Comparison of ENCODE assay signal across 8 cellular contexts in the genomic region with DNA sequence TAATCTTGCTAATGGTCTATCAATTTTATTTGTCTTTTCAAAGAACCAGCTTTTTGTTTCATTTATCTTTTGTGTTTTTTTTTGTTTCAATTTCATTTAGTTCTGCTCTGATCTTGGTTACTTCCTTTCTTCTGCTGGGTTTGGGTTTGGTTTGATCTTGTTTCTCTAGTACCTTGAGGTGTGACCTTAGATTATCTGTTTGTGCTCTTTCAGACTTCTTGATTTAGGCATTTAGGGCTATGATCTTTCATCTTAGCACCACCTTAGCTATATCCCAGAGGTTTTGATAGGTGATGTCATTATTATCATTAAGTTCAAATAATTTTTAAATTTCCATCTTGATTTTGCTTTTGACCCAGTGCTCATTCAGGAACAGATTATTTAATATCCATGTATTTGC. TPM values are rescaled to one million over a fixed set of nuclear protein-coding genes. Genes with fewer than 3 reads are reported as not detected.
A peak's percentile ranks its signal among the peaks of the same experiment; 100 is the strongest.
DNase-seq lines count a peak whose midpoint lies in the region; ATAC-seq, FAIRE-seq and TF ChIP-seq lines count a peak whose summit lies in the region.
"Not testable (repeated sequence)": the region's sequence is repeated elsewhere in the genome, so short reads cannot be mapped to it uniquely, and the experiment has no call there.

No MANE protein-coding gene starts in this region.

- in situ Hi-C loops in HepG2 (cut with HindIII; ENCODE audit: extremely low pct_ligation_motif_present, low pct_unique_long_range_greater_than_20kb), result not testable (repeated sequence)

- H3K4me1 ChIP-seq in CD8-positive, alpha-beta T cell (ENCODE audit: insufficient read depth, low read length), result peaks cover 13% of the 10 kb centered on the region
- peaks cover 29% of the 10 kb centered on the region for H3K4me1 ChIP-seq in HepG2 (ENCODE audit: insufficient read depth, low read length)

- H3K27ac Mint-ChIP-seq in CD8-positive, alpha-beta T cell, result peak overlapping the region; percentile 15
- peak overlapping the region; percentile 42 for H3K27ac Mint-ChIP-seq in T-helper 2 cell treated with Interferon-gamma antibody and Interleukin-4, amounts not matched to agents 5 μg/mL and 100 μg/mL, for 36 hours
- H3K27ac Mint-ChIP-seq in activated CD4-positive, alpha-beta T cell treated with anti-CD3 and anti-CD28 coated beads, Interleukin-2, amount 10 ng/mL, durations not matched to agents 7 days and 5 days, result peak overlapping the region; percentile 82
- peak overlapping the region; percentile 54 for H3K27ac Mint-ChIP-seq in activated CD8-positive, alpha-beta memory T cell treated with anti-CD3 and anti-CD28 coated beads, Interleukin-2, amount 10 ng/mL, durations not matched to agents 7 days and 5 days
- peak overlapping the region; percentile 75 for H3K27ac Mint-ChIP-seq in activated naive CD4-positive, alpha-beta T cell treated with anti-CD3 and anti-CD28 coated beads, Interleukin-2, amount 10 ng/mL, durations not matched to agents 7 days and 5 days
- H3K27ac Mint-ChIP-seq in activated naive CD8-positive, alpha-beta T cell treated with anti-CD3 and anti-CD28 coated beads for 36 hours, result peak overlapping the region; percentile 83
- peak overlapping the region; percentile 60 for H3K27ac Mint-ChIP-seq in stimulated activated naive CD8-positive, alpha-beta T cell treated with anti-CD3 and anti-CD28 coated beads, Interleukin-15, Interleukin-2, amounts not matched to agents 100 ng/mL and 50 ng/mL, for 24 hours

- not testable (repeated sequence) for H3K9me3 ChIP-seq in CD8-positive, alpha-beta T cell (ENCODE audit: low read length)
- peaks cover 39% of the 10 kb centered on the region for H3K9me3 ChIP-seq in HepG2 (ENCODE audit: low read length)

- TF ChIP-seq POLR2A in HepG2 (IDR thresholded peaks at IDR 0.05; ENCODE audit: insufficient read depth in 1 of 2, low read depth in 2 of 2, low read length in 2 of 2), result not testable (repeated sequence)

- peaks cover 26% of the 10 kb centered on the region for H3K4me1 Mint-ChIP-seq in CD8-positive, alpha-beta T cell (ENCODE audit: low read depth)
- H3K4me1 Mint-ChIP-seq in T-helper 2 cell treated with Interferon-gamma antibody and Interleukin-4, amounts not matched to agents 5 μg/mL and 100 μg/mL, for 36 hours (ENCODE audit: low read depth), result peaks cover 18% of the 10 kb centered on the region
- H3K4me1 Mint-ChIP-seq in activated CD4-positive, alpha-beta T cell treated with anti-CD3 and anti-CD28 coated beads, Interleukin-2, amount 10 ng/mL, durations not matched to agents 7 days and 5 days, result peaks cover 42% of the 10 kb centered on the region
- H3K4me1 Mint-ChIP-seq in activated CD8-positive, alpha-beta memory T cell treated with anti-CD3 and anti-CD28 coated beads, Interleukin-2, amount 10 ng/mL, durations not matched to agents 7 days and 5 days, result peaks cover 22% of the 10 kb centered on the region
- H3K4me1 Mint-ChIP-seq in activated naive CD4-positive, alpha-beta T cell treated with anti-CD3 and anti-CD28 coated beads, Interleukin-2, amount 10 ng/mL, durations not matched to agents 7 days and 5 days, result peaks cover 55% of the 10 kb centered on the region
- peaks cover 38% of the 10 kb centered on the region for H3K4me1 Mint-ChIP-seq in activated naive CD8-positive, alpha-beta T cell treated with anti-CD3 and anti-CD28 coated beads for 36 hours
- H3K4me1 Mint-ChIP-seq in stimulated activated naive CD8-positive, alpha-beta T cell treated with anti-CD3 and anti-CD28 coated beads, Interleukin-15, Interleukin-2, amounts not matched to agents 100 ng/mL and 50 ng/mL, for 24 hours (ENCODE audit: low read depth), result peaks cover 50% of the 10 kb centered on the region

- H3K27ac ChIP-seq in CD8-positive, alpha-beta T cell (ENCODE audit: low read depth, low read length); HepG2 (ENCODE audit: extremely low read length, insufficient read depth, low read length): not testable (repeated sequence)

- not testable (repeated sequence) for H3K4me2 ChIP-seq in HepG2 (ENCODE audit: low read depth, low read length)

- not testable (repeated sequence) for H3K27me3 Mint-ChIP-seq in CD8-positive, alpha-beta T cell (ENCODE audit: low read depth); T-helper 2 cell treated with Interferon-gamma antibody and Interleukin-4, amounts not matched to agents 5 μg/mL and 100 μg/mL, for 36 hours (ENCODE audit: low read depth); activated CD4-positive, alpha-beta T cell treated with anti-CD3 and anti-CD28 coated beads, Interleukin-2, amount 10 ng/mL, durations not matched to agents 7 days and 5 days; activated CD8-positive, alpha-beta memory T cell treated with anti-CD3 and anti-CD28 coated beads, Interleukin-2, amount 10 ng/mL, durations not matched to agents 7 days and 5 days; activated naive CD4-positive, alpha-beta T cell treated with anti-CD3 and anti-CD28 coated beads, Interleukin-2, amount 10 ng/mL, durations not matched to agents 7 days and 5 days; activated naive CD8-positive, alpha-beta T cell treated with anti-CD3 and anti-CD28 coated beads for 36 hours; stimulated activated naive CD8-positive, alpha-beta T cell treated with anti-CD3 and anti-CD28 coated beads, Interleukin-15, Interleukin-2, amounts not matched to agents 100 ng/mL and 50 ng/mL, for 24 hours

- H3K9me3 Mint-ChIP-seq in CD8-positive, alpha-beta T cell, result peaks cover 12% of the 10 kb centered on the region
- peaks cover 36% of the 10 kb centered on the region for H3K9me3 Mint-ChIP-seq in T-helper 2 cell treated with Interferon-gamma antibody and Interleukin-4, amounts not matched to agents 5 μg/mL and 100 μg/mL, for 36 hours
- H3K9me3 Mint-ChIP-seq in activated CD4-positive, alpha-beta T cell treated with anti-CD3 and anti-CD28 coated beads, Interleukin-2, amount 10 ng/mL, durations not matched to agents 7 days and 5 days, result peaks cover 34% of the 10 kb centered on the region
- not testable (repeated sequence) for H3K9me3 Mint-ChIP-seq in activated CD8-positive, alpha-beta memory T cell treated with anti-CD3 and anti-CD28 coated beads, Interleukin-2, amount 10 ng/mL, durations not matched to agents 7 days and 5 days (ENCODE audit: low read depth)
- H3K9me3 Mint-ChIP-seq in activated naive CD4-positive, alpha-beta T cell treated with anti-CD3 and anti-CD28 coated beads, Interleukin-2, amount 10 ng/mL, durations not matched to agents 7 days and 5 days, result peaks cover 42% of the 10 kb centered on the region
- H3K9me3 Mint-ChIP-seq in activated naive CD8-positive, alpha-beta T cell treated with anti-CD3 and anti-CD28 coated beads for 36 hours, result peaks cover 44% of the 10 kb centered on the region
- peaks cover 37% of the 10 kb centered on the region for H3K9me3 Mint-ChIP-seq in stimulated activated naive CD8-positive, alpha-beta T cell treated with anti-CD3 and anti-CD28 coated beads, Interleukin-15, Interleukin-2, amounts not matched to agents 100 ng/mL and 50 ng/mL, for 24 hours

- CTCF ChIA-PET in CD8-positive, alpha-beta T cell (lab: Charles Lee), result interaction anchor here (2.5 kb wide), 1 partner anchor 11 kb away, joined by 11 read pairs; no protein-coding TSS in a partner anchor
- CTCF ChIA-PET in activated CD4-positive, alpha-beta T cell treated with anti-CD3 and anti-CD28 coated beads, Interleukin-2, amount 10 ng/mL, durations not matched to agents 7 days and 5 days (lab: Charles Lee), result interaction anchor here (0.5 to 0.6 kb wide), 2 partner anchors 565 to 777 kb away, joined by 3 to 4 read pairs; no protein-coding TSS in a partner anchor
- CTCF ChIA-PET in activated CD8-positive, alpha-beta memory T cell treated with anti-CD3 and anti-CD28 coated beads, Interleukin-2, amount 10 ng/mL, durations not matched to agents 7 days and 5 days (lab: Charles Lee), result interaction anchor here (1.4 to 1.8 kb wide), 2 partner anchors 9 to 10 kb away, joined by 3 to 4 read pairs; no protein-coding TSS in a partner anchor
- CTCF ChIA-PET in activated naive CD4-positive, alpha-beta T cell treated with anti-CD3 and anti-CD28 coated beads, Interleukin-2, amount 10 ng/mL, durations not matched to agents 7 days and 5 days (lab: Charles Lee), result interaction anchor here (0.6 to 0.9 kb wide), 2 partner anchors 43 to 191 kb away, joined by 4 to 5 read pairs; no protein-coding TSS in a partner anchor
- CTCF ChIA-PET in HepG2 (lab: Yijun Ruan, JAX; ENCODE audit: low intra/inter-chr PET ratio, low total read pairs), result not testable (repeated sequence)

- not testable (repeated sequence) for H3K9ac ChIP-seq in HepG2 (ENCODE audit: insufficient read depth, low read depth, low read length)

- not testable (repeated sequence) for H3K36me3 Mint-ChIP-seq in CD8-positive, alpha-beta T cell; T-helper 2 cell treated with Interferon-gamma antibody and Interleukin-4, amounts not matched to agents 5 μg/mL and 100 μg/mL, for 36 hours (ENCODE audit: low read depth); stimulated activated naive CD8-positive, alpha-beta T cell treated with anti-CD3 and anti-CD28 coated beads, Interleukin-15, Interleukin-2, amounts not matched to agents 100 ng/mL and 50 ng/mL, for 24 hours (ENCODE audit: low read depth)
- peaks cover 45% of the 10 kb centered on the region for H3K36me3 Mint-ChIP-seq in activated CD4-positive, alpha-beta T cell treated with anti-CD3 and anti-CD28 coated beads, Interleukin-2, amount 10 ng/mL, durations not matched to agents 7 days and 5 days (ENCODE audit: low read depth)
- peaks cover 13% of the 10 kb centered on the region for H3K36me3 Mint-ChIP-seq in activated CD8-positive, alpha-beta memory T cell treated with anti-CD3 and anti-CD28 coated beads, Interleukin-2, amount 10 ng/mL, durations not matched to agents 7 days and 5 days
- H3K36me3 Mint-ChIP-seq in activated naive CD4-positive, alpha-beta T cell treated with anti-CD3 and anti-CD28 coated beads, Interleukin-2, amount 10 ng/mL, durations not matched to agents 7 days and 5 days, result peaks cover 37% of the 10 kb centered on the region
- peaks cover 40% of the 10 kb centered on the region for H3K36me3 Mint-ChIP-seq in activated naive CD8-positive, alpha-beta T cell treated with anti-CD3 and anti-CD28 coated beads for 36 hours

- TF ChIP-seq EP300 in HepG2 (IDR thresholded peaks at IDR 0.05; ENCODE audit: low read depth in 2 of 2, low read length in 2 of 2); HepG2 (CRISPR knock-in tag; IDR thresholded peaks at IDR 0.05; ENCODE audit: borderline replicate concordance): not testable (repeated sequence)

- not testable (repeated sequence) for DNase-seq in CD8-positive, alpha-beta T cell; T-helper 2 cell treated with Interferon-gamma antibody and Interleukin-4, amounts not matched to agents 5 μg/mL and 100 μg/mL, for 36 hours (ENCODE audit: low spot score); activated CD4-positive, alpha-beta T cell treated with anti-CD3 and anti-CD28 coated beads, Interleukin-2, amount 10 ng/mL, durations not matched to agents 7 days and 5 days; activated CD8-positive, alpha-beta memory T cell treated with anti-CD3 and anti-CD28 coated beads, Interleukin-2, amount 10 ng/mL, durations not matched to agents 7 days and 5 days; activated naive CD4-positive, alpha-beta T cell treated with anti-CD3 and anti-CD28 coated beads, Interleukin-2, amount 10 ng/mL, durations not matched to agents 7 days and 5 days; activated naive CD8-positive, alpha-beta T cell treated with anti-CD3 and anti-CD28 coated beads for 36 hours; HepG2 (ENCODE audit: low spot score)

- H3K4me3 Mint-ChIP-seq in CD8-positive, alpha-beta T cell; activated CD4-positive, alpha-beta T cell treated with anti-CD3 and anti-CD28 coated beads, Interleukin-2, amount 10 ng/mL, durations not matched to agents 7 days and 5 days; activated CD8-positive, alpha-beta memory T cell treated with anti-CD3 and anti-CD28 coated beads, Interleukin-2, amount 10 ng/mL, durations not matched to agents 7 days and 5 days; activated naive CD4-positive, alpha-beta T cell treated with anti-CD3 and anti-CD28 coated beads, Interleukin-2, amount 10 ng/mL, durations not matched to agents 7 days and 5 days; stimulated activated naive CD8-positive, alpha-beta T cell treated with anti-CD3 and anti-CD28 coated beads, Interleukin-15, Interleukin-2, amounts not matched to agents 100 ng/mL and 50 ng/mL, for 24 hours: not testable (repeated sequence)
- H3K4me3 Mint-ChIP-seq in T-helper 2 cell treated with Interferon-gamma antibody and Interleukin-4, amounts not matched to agents 5 μg/mL and 100 μg/mL, for 36 hours, result peak overlapping the region; percentile 23
- H3K4me3 Mint-ChIP-seq in activated naive CD8-positive, alpha-beta T cell treated with anti-CD3 and anti-CD28 coated beads for 36 hours, result peak overlapping the region; percentile 4

- not testable (repeated sequence) for H3K4me3 ChIP-seq in CD8-positive, alpha-beta T cell (ENCODE audit: low read depth, low read length); HepG2 (replicated peaks in 1 of 3; ENCODE audit: insufficient read depth in 1 of 3, low read depth in 2 of 3, low read length in 3 of 3)

- TF ChIP-seq RAD21 in HepG2 (CRISPR knock-in tag; IDR thresholded peaks at IDR 0.05), result not testable (repeated sequence)

- not testable (repeated sequence) for FAIRE-seq in HepG2 (lab: Jason Lieb, UNC)

- H2AFZ ChIP-seq in HepG2 (ENCODE audit: low read length), result not testable (repeated sequence)

- not testable (repeated sequence) for H3K27me3 ChIP-seq in CD8-positive, alpha-beta T cell (ENCODE audit: insufficient read depth, low read length); HepG2 (ENCODE audit: control insufficient read depth in 1 of 2, insufficient read depth in 2 of 2, low read length in 2 of 2)

- not testable (repeated sequence) for BruUV-seq in HepG2 (replicated peaks; lab: Mats Ljungman, UMichigan)

- POLR2A ChIA-PET in CD8-positive, alpha-beta T cell (lab: Charles Lee), result not testable (repeated sequence)
- POLR2A ChIA-PET in activated CD4-positive, alpha-beta T cell treated with anti-CD3 and anti-CD28 coated beads, Interleukin-2, amount 10 ng/mL, durations not matched to agents 7 days and 5 days (lab: Charles Lee), result interaction anchor here (0.7 kb wide), 1 partner anchor 1089 kb away, joined by 9 read pairs; no protein-coding TSS in a partner anchor
- POLR2A ChIA-PET in HepG2 (lab: Yijun Ruan, JAX), result interaction anchor here (4.7 kb wide), 1 partner anchor 9 kb away, joined by 26 read pairs; no protein-coding TSS in a partner anchor

- H3K79me2 ChIP-seq in HepG2 (ENCODE audit: insufficient read depth, low read length), result not testable (repeated sequence)

- TF ChIP-seq CTCF in CD8-positive, alpha-beta T cell (IDR thresholded peaks at IDR 0.05); HepG2 (CRISPR knock-in tag; IDR thresholded peaks at IDR 0.05): not testable (repeated sequence)

- not testable (repeated sequence) for ATAC-seq in CD8-positive, alpha-beta T cell; activated CD8-positive, alpha-beta memory T cell treated with anti-CD3 and anti-CD28 coated beads, Interleukin-2, amount 10 ng/mL, durations not matched to agents 7 days and 5 days; HepG2

- intact Hi-C loops in CD8-positive, alpha-beta T cell (cut with DNase I, micrococcal nuclease); HepG2 (cut with micrococcal nuclease; ENCODE audit: unreplicated experiment): not testable (repeated sequence)

- H3K36me3 ChIP-seq in CD8-positive, alpha-beta T cell (ENCODE audit: insufficient read depth, low read length); HepG2 (replicated peaks in 1 of 2; ENCODE audit: control insufficient read depth in 1 of 2, insufficient read depth in 2 of 2, low read length in 2 of 2): not testable (repeated sequence)

- H4K20me1 ChIP-seq in HepG2 (ENCODE audit: insufficient read depth, low read length), result not testable (repeated sequence)

RNA-seq across cellular contexts. Expression of gene TFB1M, which starts 24.0 kb away (rescaled TPM):
- total RNA-seq in CD8-positive, alpha-beta T cell, result 1 to 10 TPM; 6.3 to 7.9 TPM
- 10 to 100 TPM; 25.8 to 26.5 TPM for total RNA-seq in activated CD4-positive, alpha-beta T cell treated with anti-CD3 and anti-CD28 coated beads, Interleukin-2, amount 10 ng/mL, durations not matched to agents 7 days and 5 days
- 10 to 100 TPM; 33.6 to 35.5 TPM for total RNA-seq in activated CD8-positive, alpha-beta memory T cell treated with anti-CD3 and anti-CD28 coated beads, Interleukin-2, amount 10 ng/mL, durations not matched to agents 7 days and 5 days
- total RNA-seq in activated naive CD8-positive, alpha-beta T cell treated with anti-CD3 and anti-CD28 coated beads for 36 hours, result 10 to 100 TPM; 48.5 to 54.9 TPM
- total RNA-seq in HepG2 (2016; rRNA removed; fragmentation: Illumina TruSeq; extraction: Trizol), result 122 and 149 TPM in 2 replicates
- total RNA-seq in HepG2 (2016; cell fraction: cytosol; rRNA removed; fragmentation: Illumina TruSeq; extraction: Trizol; ENCODE audit: low read depth), result 42.1 and 44.6 TPM in 2 replicates
- total RNA-seq in HepG2 (2016; cell fraction: insoluble cytoplasmic fraction; rRNA removed; fragmentation: Illumina TruSeq; extraction: Trizol), result 124 and 156 TPM in 2 replicates
- total RNA-seq in HepG2 (2016; cell fraction: membrane; rRNA removed; fragmentation: Illumina TruSeq; extraction: Trizol), result 45.1 and 48.3 TPM in 2 replicates
- 201 and 207 TPM in 2 replicates for total RNA-seq in HepG2 (2016; cell fraction: nucleus; rRNA removed; fragmentation: Illumina TruSeq; extraction: Trizol)
- 64.3 and 91.4 TPM in 2 replicates for polyA plus RNA-seq in HepG2 (2011; rRNA removed)
- polyA plus RNA-seq in HepG2 (2011; cell fraction: cytosol; rRNA removed), result 49.3 and 58.3 TPM in 2 replicates
- 74.6 and 81.3 TPM in 2 replicates for polyA plus RNA-seq in HepG2 (2011; cell fraction: nucleus; rRNA removed)
- 59.9 and 60.7 TPM in 2 replicates for polyA plus RNA-seq in HepG2 (2012)
- 17.1 and 18.2 TPM in 2 replicates for polyA plus RNA-seq in HepG2 (2016; cell fraction: cytosol; fragmentation: Illumina TruSeq; extraction: Trizol; ENCODE audit: low read depth)
- polyA plus RNA-seq in HepG2 (2016; cell fraction: insoluble cytoplasmic fraction; fragmentation: Illumina TruSeq; extraction: Trizol; ENCODE audit: low read depth), result 133 and 147 TPM in 2 replicates
- polyA plus RNA-seq in HepG2 (2016; cell fraction: membrane; fragmentation: Illumina TruSeq; extraction: Trizol; ENCODE audit: low read depth), result 20.5 and 22.2 TPM in 2 replicates
- 93.1 and 104 TPM in 2 replicates for polyA plus RNA-seq in HepG2 (2016; cell fraction: nucleus; fragmentation: Illumina TruSeq; extraction: Trizol; ENCODE audit: insufficient read depth, low read depth)
- 9.7 and 101 TPM in 2 replicates for polyA minus RNA-seq in HepG2 (2011; rRNA and poly(A)+ RNA removed; ENCODE audit: low replicate concordance)
- polyA minus RNA-seq in HepG2 (2011; cell fraction: cytosol; rRNA and poly(A)+ RNA removed), result 39.5 and 52.5 TPM in 2 replicates
- polyA minus RNA-seq in HepG2 (2011; cell fraction: nucleus; rRNA and poly(A)+ RNA removed), result 333 and 340 TPM in 2 replicates

Comparison
In these comparisons a context has a peak if more than half of its experiments do, and no peak if none do; other contexts are left out.
1. H3K27ac Mint-ChIP-seq: peak in every context shown above with its lines; median percentile 83 in activated naive CD8-positive, alpha-beta T cell treated with anti-CD3 and anti-CD28 coated beads for 36 hours; 82 in activated CD4-positive, alpha-beta T cell treated with anti-CD3 and anti-CD28 coated beads, Interleukin-2, amount 10 ng/mL, durations not matched to agents 7 days and 5 days; 75 in activated naive CD4-positive, alpha-beta T cell treated with anti-CD3 and anti-CD28 coated beads, Interleukin-2, amount 10 ng/mL, durations not matched to agents 7 days and 5 days; 60 in stimulated activated naive CD8-positive, alpha-beta T cell treated with anti-CD3 and anti-CD28 coated beads, Interleukin-15, Interleukin-2, amounts not matched to agents 100 ng/mL and 50 ng/mL, for 24 hours; 54 in activated CD8-positive, alpha-beta memory T cell treated with anti-CD3 and anti-CD28 coated beads, Interleukin-2, amount 10 ng/mL, durations not matched to agents 7 days and 5 days; 42 in T-helper 2 cell treated with Interferon-gamma antibody and Interleukin-4, amounts not matched to agents 5 μg/mL and 100 μg/mL, for 36 hours; 15 in CD8-positive, alpha-beta T cell.